In genomic region chr1:78176448-78176847, GRCh38 we compare ENCODE assay signal across 11 cellular contexts.
DNase-seq lines count a peak whose midpoint lies in the region; ATAC-seq and TF ChIP-seq lines count a peak whose summit lies in the region.
"Had no signal": no experiment of that assay in that cellular context is flagged by ENCODE, and none has a peak within 500 bp of the region (broad histone marks: within the 10 kb centered on the region; RNA-seq: fewer than 3 reads in every experiment).

No MANE protein-coding gene starts in this region.

- H3K4me1 Mint-ChIP-seq in progenitor cell of endocrine pancreas (ENCODE audit: low read depth), result no peaks in the 10 kb centered on the region
- H3K4me1 Mint-ChIP-seq: activated naive CD8-positive, alpha-beta T cell treated with anti-CD3 and anti-CD28 coated beads, Interleukin-2, amount 50 U/mL, for 24 hours had no signal

- ATAC-seq in HG03460 (IDR thresholded peaks at IDR 0.05; ENCODE audit: unreplicated experiment), result no peak
- ATAC-seq: activated naive CD8-positive, alpha-beta T cell treated with anti-CD3 and anti-CD28 coated beads, Interleukin-2, amount 50 U/mL, for 24 hours; WTC11 had no signal

- no peak overlapping the region for H3K4me3 Mint-ChIP-seq in progenitor cell of endocrine pancreas (ENCODE audit: low read depth)
- H3K4me3 Mint-ChIP-seq: activated naive CD8-positive, alpha-beta T cell treated with anti-CD3 and anti-CD28 coated beads, Interleukin-2, amount 50 U/mL, for 24 hours; WTC11 had no signal

- no peaks in the 10 kb centered on the region for H3K9me3 Mint-ChIP-seq in progenitor cell of endocrine pancreas (ENCODE audit: low read depth)
- H3K9me3 Mint-ChIP-seq: activated naive CD8-positive, alpha-beta T cell treated with anti-CD3 and anti-CD28 coated beads, Interleukin-2, amount 50 U/mL, for 24 hours; WTC11 had no signal

- H3K27ac Mint-ChIP-seq in progenitor cell of endocrine pancreas, result no peak overlapping the region
- H3K27ac Mint-ChIP-seq: activated naive CD8-positive, alpha-beta T cell treated with anti-CD3 and anti-CD28 coated beads, Interleukin-2, amount 50 U/mL, for 24 hours; WTC11 had no signal

- TF ChIP-seq CTCF in progenitor cell of endocrine pancreas (IDR thresholded peaks at IDR 0.05; ENCODE audit: unreplicated experiment), result no peak

- DNase-seq in DMS53 (lab: John Stamatoyannopoulos, UW) (peak; percentile 31), NCI-H1105 (lab: John Stamatoyannopoulos, UW) (peak; percentile 92), T1000 (lab: John Stamatoyannopoulos, UW) (peak; percentile 7), kidney tubule cell (ENCODE audit: low spot score) (peak; percentile 48), NCI-H2227 (lab: John Stamatoyannopoulos, UW; ENCODE audit: unreplicated experiment) (no peak), progenitor cell of endocrine pancreas (ENCODE audit: low spot score, unreplicated experiment) (no peak), NCI-H1436 (lab: John Stamatoyannopoulos, UW) (no peak)
- DNase-seq: activated naive CD8-positive, alpha-beta T cell treated with anti-CD3 and anti-CD28 coated beads, Interleukin-2, amount 50 U/mL, for 24 hours; ovary had no signal

- no peaks in the 10 kb centered on the region for H3K27me3 Mint-ChIP-seq in progenitor cell of endocrine pancreas
- H3K27me3 Mint-ChIP-seq: activated naive CD8-positive, alpha-beta T cell treated with anti-CD3 and anti-CD28 coated beads, Interleukin-2, amount 50 U/mL, for 24 hours had no signal

- H3K36me3 Mint-ChIP-seq in progenitor cell of endocrine pancreas (ENCODE audit: insufficient read depth), result no peaks in the 10 kb centered on the region
- H3K36me3 Mint-ChIP-seq: WTC11 had no signal

Comparison
In these comparisons a context has a peak if more than half of its experiments do, and no peak if none do; other contexts are left out.
1. DNase-seq: peak in DMS53 (single experiment), NCI-H1105 (single experiment), T1000 (single experiment) and kidney tubule cell (single experiment); none in NCI-H2227 (single experiment), progenitor cell of endocrine pancreas (single experiment) and NCI-H1436 (single experiment).